Comparison of ENCODE assay signal across 20 cellular contexts in the genomic region with DNA sequence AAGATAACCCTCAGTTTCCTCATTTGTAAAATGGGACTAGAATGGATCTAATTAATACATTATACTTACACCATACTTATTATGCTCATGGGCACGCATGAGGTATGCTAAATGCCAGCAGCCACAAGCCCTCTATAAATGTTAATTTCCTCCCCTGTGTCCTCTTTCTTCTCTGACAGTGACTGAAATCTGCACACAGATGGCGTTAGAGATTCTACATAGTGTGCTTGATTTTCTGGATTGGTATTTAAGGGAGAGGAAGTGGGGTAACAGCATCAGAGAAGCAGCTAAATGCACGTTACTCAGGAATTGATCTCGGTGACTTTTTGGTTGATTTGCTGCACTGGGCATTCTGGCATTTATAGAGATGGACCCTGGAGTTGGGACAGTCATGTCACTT.
"Had no signal": no experiment of that assay in that cellular context is flagged by ENCODE, and none has a peak within 500 bp of the region (broad histone marks: within the 10 kb centered on the region; RNA-seq: fewer than 3 reads in every experiment).

No MANE protein-coding gene starts in this region.

- H3K27ac ChIP-seq: brain microvascular endothelial cell, suprapubic skin had no signal

- H3K36me3 ChIP-seq: brain microvascular endothelial cell, suprapubic skin had no signal

- H3K4me1 ChIP-seq: suprapubic skin had no signal

- ATAC-seq: activated CD8-positive, alpha-beta memory T cell treated with anti-CD3 and anti-CD28 coated beads, Interleukin-2, amount 10 ng/mL, durations not matched to agents 7 days and 5 days; activated naive CD4-positive, alpha-beta T cell treated with anti-CD3 and anti-CD28 coated beads, Interleukin-2, amount 50 U/mL, for 72 hours; esophagus mucosa; left colon; mucosa of descending colon; natural killer cell; sciatic nerve had no signal

- FAIRE-seq: endometrium had no signal

- H3K9me3 ChIP-seq: suprapubic skin had no signal

- H3K27me3 Mint-ChIP-seq: activated CD8-positive, alpha-beta memory T cell treated with anti-CD3 and anti-CD28 coated beads, Interleukin-2, amount 10 ng/mL, durations not matched to agents 7 days and 5 days; activated T-cell treated with anti-CD3 and anti-CD28 coated beads, Interleukin-2, amount 50 U/mL, for 24 hours had no signal

- DNase-seq: activated CD4-positive, alpha-beta T cell treated with anti-CD3 and anti-CD28 coated beads, Interleukin-2, amount 50 U/mL, for 4 hours; activated CD4-positive, CD25-positive, alpha-beta regulatory T cell treated with anti-CD3 and anti-CD28 coated beads, Interleukin-2, amount 50 U/mL, for 72 hours; activated CD8-positive, alpha-beta memory T cell treated with anti-CD3 and anti-CD28 coated beads, Interleukin-2, amount 10 ng/mL, durations not matched to agents 7 days and 5 days; activated effector memory CD4-positive, alpha-beta T cell treated with anti-CD3 and anti-CD28 coated beads, Interleukin-2, amount 50 U/mL, for 16 hours; activated T-cell treated with anti-CD3 and anti-CD28 coated beads, Interleukin-2, amount 50 U/mL, for 24 hours; brain microvascular endothelial cell; glutamatergic neuron; left colon; mucosa of descending colon; natural killer cell; occipital lobe; stimulated activated CD4-positive, alpha-beta T cell treated with anti-CD3 and anti-CD28 coated beads, Interleukin-2, amount 100 ng/mL, for 24 hours; stimulated activated naive CD4-positive, alpha-beta T cell treated with Interleukin-2 at 50 U/mL for 16 hours had no signal

- H3K9me3 Mint-ChIP-seq: type B pancreatic cell had no signal

- H3K4me1 Mint-ChIP-seq: activated CD8-positive, alpha-beta memory T cell treated with anti-CD3 and anti-CD28 coated beads, Interleukin-2, amount 10 ng/mL, durations not matched to agents 7 days and 5 days; natural killer cell had no signal

- H3K4me3 Mint-ChIP-seq: activated CD8-positive, alpha-beta memory T cell treated with anti-CD3 and anti-CD28 coated beads, Interleukin-2, amount 10 ng/mL, durations not matched to agents 7 days and 5 days; activated T-cell treated with anti-CD3 and anti-CD28 coated beads, Interleukin-2, amount 50 U/mL, for 24 hours; natural killer cell; type B pancreatic cell had no signal

- H3K4me3 ChIP-seq: lung, mucosa of descending colon, suprapubic skin had no signal

- H3K27me3 ChIP-seq: brain microvascular endothelial cell, suprapubic skin had no signal

- H3K27ac Mint-ChIP-seq: activated CD8-positive, alpha-beta memory T cell treated with anti-CD3 and anti-CD28 coated beads, Interleukin-2, amount 10 ng/mL, durations not matched to agents 7 days and 5 days; activated naive CD4-positive, alpha-beta T cell treated with anti-CD3 and anti-CD28 coated beads, Interleukin-2, amount 50 U/mL, for 72 hours; activated T-cell treated with anti-CD3 and anti-CD28 coated beads, Interleukin-2, amount 50 U/mL, for 24 hours; natural killer cell; type B pancreatic cell had no signal

- H3K36me3 Mint-ChIP-seq: activated CD8-positive, alpha-beta memory T cell treated with anti-CD3 and anti-CD28 coated beads, Interleukin-2, amount 10 ng/mL, durations not matched to agents 7 days and 5 days; natural killer cell; type B pancreatic cell had no signal
